In the genomic region with DNA sequence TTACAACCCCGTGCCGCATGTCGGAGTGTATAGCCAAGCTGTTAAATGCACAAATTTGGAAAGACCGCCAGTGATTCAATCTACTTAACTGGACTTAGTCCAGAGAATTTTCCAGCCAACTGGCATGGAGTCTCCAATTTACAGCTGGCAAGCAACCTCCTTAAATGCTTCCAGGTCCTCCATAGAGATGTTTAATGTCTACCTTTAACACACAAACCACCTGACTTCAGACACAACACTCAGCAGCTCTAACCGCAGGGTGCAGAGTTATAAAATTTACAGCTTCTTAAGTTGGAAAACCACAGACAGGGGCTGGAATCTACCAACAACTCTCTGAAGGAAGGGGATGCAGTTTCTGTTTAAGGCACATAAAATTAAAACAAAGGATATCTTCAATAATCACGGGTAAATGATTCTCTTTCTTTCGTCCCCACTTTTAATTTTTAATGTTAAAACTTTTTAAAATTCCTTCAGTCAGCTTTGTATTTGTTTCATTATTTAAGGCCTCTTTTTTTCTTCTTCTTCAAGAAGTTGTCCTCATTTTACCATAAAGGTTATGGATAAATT, we compare ENCODE assay signal across 32 cellular contexts.
DNase-seq lines count a peak whose midpoint lies in the region; ATAC-seq and TF ChIP-seq lines count a peak whose summit lies in the region.
"Had no signal": no experiment of that assay in that cellular context is flagged by ENCODE, and none has a peak within 500 bp of the region (broad histone marks: within the 10 kb centered on the region; RNA-seq: fewer than 3 reads in every experiment).

No MANE protein-coding gene starts in this region.

- in situ Hi-C loops in astrocyte of the spinal cord (cut with HindIII; ENCODE audit: low sequenced_read_pairs): no loop called here

- peaks cover 0 to 4% of the 10 kb centered on the region in 2 donors for H3K27me3 Mint-ChIP-seq in natural killer cell (ENCODE audit: low read depth in 2 of 2)
- peaks cover 0 to 11% of the 10 kb centered on the region in 2 donors for H3K27me3 Mint-ChIP-seq in natural killer cell treated with Interleukin-12 subunit alpha and Interleukin-12 subunit beta and Interleukin-15 and Interleukin-18, amount 100 ng/mL, for 72 hours
- H3K27me3 Mint-ChIP-seq in effector memory CD8-positive, alpha-beta T cell: peaks cover 5 to 10% of the 10 kb centered on the region in 2 donors
- H3K27me3 Mint-ChIP-seq: activated CD4-positive, alpha-beta T cell treated with anti-CD3 and anti-CD28 coated beads, Interleukin-2, amount 10 ng/mL, durations not matched to agents 7 days and 5 days; activated CD8-positive, alpha-beta memory T cell treated with anti-CD3 and anti-CD28 coated beads, Interleukin-2, amount 10 ng/mL, durations not matched to agents 7 days and 5 days had no signal

- H3K27ac Mint-ChIP-seq in natural killer cell: peak overlapping the region in 1 of 2 donors; percentile 19
- H3K27ac Mint-ChIP-seq in natural killer cell treated with Interleukin-12 subunit alpha and Interleukin-12 subunit beta and Interleukin-15 and Interleukin-18, amount 100 ng/mL, for 72 hours: no peak overlapping the region
- H3K27ac Mint-ChIP-seq in effector memory CD8-positive, alpha-beta T cell: no peak overlapping the region
- H3K27ac Mint-ChIP-seq: activated CD4-positive, alpha-beta T cell treated with anti-CD3 and anti-CD28 coated beads, Interleukin-2, amount 10 ng/mL, durations not matched to agents 7 days and 5 days; activated CD8-positive, alpha-beta memory T cell treated with anti-CD3 and anti-CD28 coated beads, Interleukin-2, amount 10 ng/mL, durations not matched to agents 7 days and 5 days; HFFc6; neural progenitor cell had no signal

- no peaks in the 10 kb centered on the region for H3K9me3 Mint-ChIP-seq in natural killer cell
- H3K9me3 Mint-ChIP-seq in natural killer cell treated with Interleukin-12 subunit alpha and Interleukin-12 subunit beta and Interleukin-15 and Interleukin-18, amount 100 ng/mL, for 72 hours: no peaks in the 10 kb centered on the region
- no peaks in the 10 kb centered on the region for H3K9me3 Mint-ChIP-seq in effector memory CD8-positive, alpha-beta T cell
- H3K9me3 Mint-ChIP-seq: activated CD4-positive, alpha-beta T cell treated with anti-CD3 and anti-CD28 coated beads, Interleukin-2, amount 10 ng/mL, durations not matched to agents 7 days and 5 days; neural progenitor cell had no signal

- no peak for DNase-seq in natural killer cell
- DNase-seq in natural killer cell treated with Interleukin-12 subunit alpha and Interleukin-12 subunit beta and Interleukin-15 and Interleukin-18, amount 100 ng/mL, for 72 hours (ENCODE audit: low spot score): no peak
- peak; percentile 37 for DNase-seq in NCI-H1092 (lab: John Stamatoyannopoulos, UW)
- DNase-seq in astrocyte of the spinal cord (ENCODE audit: low read depth, low spot score): peak; percentile 55
- no peak for DNase-seq in activated CD4-positive, alpha-beta T cell treated with anti-CD3 and anti-CD28 coated beads for 1 hour
- no peak for DNase-seq in effector memory CD8-positive, alpha-beta T cell
- DNase-seq: ACHN; activated CD4-positive, alpha-beta T cell treated with anti-CD3 and anti-CD28 coated beads, Interleukin-2, amount 10 ng/mL, durations not matched to agents 7 days and 5 days; activated CD8-positive, alpha-beta memory T cell treated with anti-CD3 and anti-CD28 coated beads, Interleukin-2, amount 10 ng/mL, durations not matched to agents 7 days and 5 days; activated naive CD4-positive, alpha-beta T cell treated with Interleukin-2 at 50 U/mL for 16 hours; activated T-cell treated with anti-CD3 and anti-CD28 coated beads, Interleukin-2, amount 50 U/mL, for 48 hours; amniotic stem cell; colonic mucosa; DMS53; effector memory CD4-positive, alpha-beta T cell; erythroblast; heart left ventricle; HFFc6; Karpas-422; left colon; mammary epithelial cell; NCI-H2029 treated with DMSO at 0.1 percent for 48 hours; NCI-H446 treated with DMSO at 0.1 percent for 48 hours; right cardiac atrium; SHP77; spleen; T1000; tibial artery had no signal

- intact Hi-C loops in natural killer cell (cut with micrococcal nuclease): no loop called here

- ATAC-seq in natural killer cell: peak in 1 of 3 donors; percentile 47
- ATAC-seq in natural killer cell treated with Interleukin-12 subunit alpha and Interleukin-12 subunit beta and Interleukin-15 and Interleukin-18, amount 100 ng/mL, for 72 hours: no peak
- no peak for ATAC-seq in GM19395 (IDR thresholded peaks at IDR 0.05; ENCODE audit: unreplicated experiment)
- ATAC-seq in HG02759 (IDR thresholded peaks at IDR 0.05; ENCODE audit: unreplicated experiment): no peak
- no peak for ATAC-seq in effector memory CD8-positive, alpha-beta T cell (replicated peaks)
- ATAC-seq: activated CD8-positive, alpha-beta memory T cell treated with anti-CD3 and anti-CD28 coated beads, Interleukin-2, amount 10 ng/mL, durations not matched to agents 7 days and 5 days; GM12878; heart left ventricle; left colon; right cardiac atrium had no signal

- no peaks in the 10 kb centered on the region for H3K36me3 Mint-ChIP-seq in natural killer cell
- H3K36me3 Mint-ChIP-seq in natural killer cell treated with Interleukin-12 subunit alpha and Interleukin-12 subunit beta and Interleukin-15 and Interleukin-18, amount 100 ng/mL, for 72 hours: no peaks in the 10 kb centered on the region
- no peaks in the 10 kb centered on the region for H3K36me3 Mint-ChIP-seq in effector memory CD8-positive, alpha-beta T cell (ENCODE audit: insufficient read depth)
- H3K36me3 Mint-ChIP-seq: activated CD8-positive, alpha-beta memory T cell treated with anti-CD3 and anti-CD28 coated beads, Interleukin-2, amount 10 ng/mL, durations not matched to agents 7 days and 5 days; neural progenitor cell had no signal

- no peak overlapping the region for H3K4me3 ChIP-seq in astrocyte of the spinal cord (ENCODE audit: low read depth, low read length)
- H3K4me3 ChIP-seq: colonic mucosa, GM12878, heart left ventricle, neural progenitor cell, spleen, tibial artery had no signal

- peaks cover 34 to 57% of the 10 kb centered on the region in 2 donors for H3K4me1 Mint-ChIP-seq in natural killer cell
- H3K4me1 Mint-ChIP-seq in natural killer cell treated with Interleukin-12 subunit alpha and Interleukin-12 subunit beta and Interleukin-15 and Interleukin-18, amount 100 ng/mL, for 72 hours (ENCODE audit: low read depth in 2 of 2): peaks cover 12 to 22% of the 10 kb centered on the region in 2 donors
- H3K4me1 Mint-ChIP-seq in effector memory CD8-positive, alpha-beta T cell (ENCODE audit: low read depth in 2 of 2): no peaks in the 10 kb centered on the region

- no peak for TF ChIP-seq CTCF in natural killer cell (IDR thresholded peaks at IDR 0.05)
- no peak for TF ChIP-seq CTCF in astrocyte of the spinal cord (IDR thresholded peaks at IDR 0.05; ENCODE audit: low read depth, low read length)

- H3K4me3 Mint-ChIP-seq in natural killer cell: peak overlapping the region; percentile 9
- no peak overlapping the region for H3K4me3 Mint-ChIP-seq in natural killer cell treated with Interleukin-12 subunit alpha and Interleukin-12 subunit beta and Interleukin-15 and Interleukin-18, amount 100 ng/mL, for 72 hours
- H3K4me3 Mint-ChIP-seq in effector memory CD8-positive, alpha-beta T cell: no peak overlapping the region
- H3K4me3 Mint-ChIP-seq: activated CD4-positive, alpha-beta T cell treated with anti-CD3 and anti-CD28 coated beads, Interleukin-2, amount 10 ng/mL, durations not matched to agents 7 days and 5 days; activated CD8-positive, alpha-beta memory T cell treated with anti-CD3 and anti-CD28 coated beads, Interleukin-2, amount 10 ng/mL, durations not matched to agents 7 days and 5 days; HFFc6; neural progenitor cell had no signal

Comparison
In these comparisons a context has a peak if more than half of its experiments do, and no peak if none do; other contexts are left out.
1. DNase-seq: peak in NCI-H1092 (single experiment) and astrocyte of the spinal cord (single experiment); none in natural killer cell (single experiment), natural killer cell treated with Interleukin-12 subunit alpha and Interleukin-12 subunit beta and Interleukin-15 and Interleukin-18, amount 100 ng/mL, for 72 hours (single experiment), activated CD4-positive, alpha-beta T cell treated with anti-CD3 and anti-CD28 coated beads for 1 hour (single experiment) and effector memory CD8-positive, alpha-beta T cell (0 of 3).